ENCODE assay signal across 8 cellular contexts in the genomic region with DNA sequence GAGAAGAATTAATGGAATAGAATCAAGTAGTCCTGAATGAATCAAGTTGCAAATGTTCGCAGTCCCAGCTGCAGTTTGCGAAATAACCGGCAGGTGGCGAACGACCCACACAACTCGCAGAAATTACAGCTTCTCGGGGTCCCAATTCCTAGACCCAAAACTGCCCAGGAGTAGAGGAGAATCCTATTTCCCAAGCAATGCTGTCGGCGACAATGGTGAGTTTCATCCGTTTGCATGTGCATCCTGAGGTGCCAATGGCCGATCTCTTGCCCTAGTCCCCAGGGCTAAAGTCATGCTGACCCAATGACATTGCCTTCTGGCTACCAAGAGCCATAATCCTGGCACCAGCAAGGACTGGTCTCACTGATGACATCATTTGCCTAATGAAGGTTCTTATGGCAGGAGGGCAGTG. TPM values are rescaled to one million over a fixed set of nuclear protein-coding genes. Genes with fewer than 3 reads are reported as not detected.
DNase-seq lines count a peak whose midpoint lies in the region; ATAC-seq and TF ChIP-seq lines count a peak whose summit lies in the region.

No MANE protein-coding gene starts in this region.

- DNase-seq in ACHN, result peak; percentile 46
- peak; percentile 69 for DNase-seq in NCI-H2196 (lab: John Stamatoyannopoulos, UW; ENCODE audit: unreplicated experiment)
- peak; percentile 56 for DNase-seq in activated CD8-positive, alpha-beta memory T cell treated with anti-CD3 and anti-CD28 coated beads, Interleukin-2, amount 10 ng/mL, durations not matched to agents 7 days and 5 days
- peak; percentile 54 for DNase-seq in fibroblast of pulmonary artery (ENCODE audit: low read depth)
- peak; percentile 64 for DNase-seq in progenitor cell of endocrine pancreas (ENCODE audit: low spot score, unreplicated experiment)
- DNase-seq in MV-4-11 (lab: John Stamatoyannopoulos, UW), result no peak
- DNase-seq in SKM-1 (lab: John Stamatoyannopoulos, UW; ENCODE audit: unreplicated experiment), result no peak

- TF ChIP-seq CTCF in GM12873 (IDR thresholded peaks at IDR 0.05; ENCODE audit: insufficient read depth, low read depth, low read length, missing control alignments) (peak; percentile 93), fibroblast of pulmonary artery (IDR thresholded peaks at IDR 0.05; ENCODE audit: low read length, missing control alignments) (peak; percentile 93), progenitor cell of endocrine pancreas (IDR thresholded peaks at IDR 0.05; ENCODE audit: unreplicated experiment) (peak; percentile 93)

- in situ Hi-C loops in ACHN (cut with HindIII; ENCODE audit: low pct_ligation_motif_present, low pct_unique_long_range_greater_than_20kb, low sequenced_read_pairs), result no loop called here

- ATAC-seq in activated CD8-positive, alpha-beta memory T cell treated with anti-CD3 and anti-CD28 coated beads, Interleukin-2, amount 10 ng/mL, durations not matched to agents 7 days and 5 days, result no peak

- no peaks in the 10 kb centered on the region for H3K36me3 Mint-ChIP-seq in activated CD8-positive, alpha-beta memory T cell treated with anti-CD3 and anti-CD28 coated beads, Interleukin-2, amount 10 ng/mL, durations not matched to agents 7 days and 5 days
- H3K36me3 Mint-ChIP-seq in progenitor cell of endocrine pancreas (ENCODE audit: insufficient read depth), result no peaks in the 10 kb centered on the region

- no peak overlapping the region for H3K27ac Mint-ChIP-seq in activated CD8-positive, alpha-beta memory T cell treated with anti-CD3 and anti-CD28 coated beads, Interleukin-2, amount 10 ng/mL, durations not matched to agents 7 days and 5 days
- no peak overlapping the region for H3K27ac Mint-ChIP-seq in progenitor cell of endocrine pancreas

- no peak overlapping the region for H3K4me3 Mint-ChIP-seq in activated CD8-positive, alpha-beta memory T cell treated with anti-CD3 and anti-CD28 coated beads, Interleukin-2, amount 10 ng/mL, durations not matched to agents 7 days and 5 days
- H3K4me3 Mint-ChIP-seq in progenitor cell of endocrine pancreas (ENCODE audit: low read depth), result no peak overlapping the region

- no peaks in the 10 kb centered on the region for H3K9me3 Mint-ChIP-seq in activated CD8-positive, alpha-beta memory T cell treated with anti-CD3 and anti-CD28 coated beads, Interleukin-2, amount 10 ng/mL, durations not matched to agents 7 days and 5 days (ENCODE audit: low read depth)
- H3K9me3 Mint-ChIP-seq in progenitor cell of endocrine pancreas (ENCODE audit: low read depth), result peaks cover 7% of the 10 kb centered on the region

- H3K4me1 Mint-ChIP-seq in activated CD8-positive, alpha-beta memory T cell treated with anti-CD3 and anti-CD28 coated beads, Interleukin-2, amount 10 ng/mL, durations not matched to agents 7 days and 5 days, result peaks cover 8% of the 10 kb centered on the region
- H3K4me1 Mint-ChIP-seq in progenitor cell of endocrine pancreas (ENCODE audit: low read depth), result peaks cover 18% of the 10 kb centered on the region

- H3K4me3 ChIP-seq in fibroblast of pulmonary artery (replicated peaks; ENCODE audit: low read depth, low read length), result no peak overlapping the region

- CTCF ChIA-PET in activated CD8-positive, alpha-beta memory T cell treated with anti-CD3 and anti-CD28 coated beads, Interleukin-2, amount 10 ng/mL, durations not matched to agents 7 days and 5 days (lab: Charles Lee), result interaction anchor here (0.7 to 6.0 kb wide), 12 partner anchors 9 to 599 kb away, joined by 3 to 60 read pairs (median 4); no protein-coding TSS in a partner anchor

- H3K27me3 Mint-ChIP-seq in activated CD8-positive, alpha-beta memory T cell treated with anti-CD3 and anti-CD28 coated beads, Interleukin-2, amount 10 ng/mL, durations not matched to agents 7 days and 5 days, result peaks cover 63% of the 10 kb centered on the region
- peaks cover 97% of the 10 kb centered on the region for H3K27me3 Mint-ChIP-seq in progenitor cell of endocrine pancreas

RNA-seq across cellular contexts. Expression of a gene that starts 8.5 kb away (rescaled TPM):
- not detected for total RNA-seq in activated CD8-positive, alpha-beta memory T cell treated with anti-CD3 and anti-CD28 coated beads, Interleukin-2, amount 10 ng/mL, durations not matched to agents 7 days and 5 days
- 8.3 and 8.4 TPM in 2 replicates for total RNA-seq in progenitor cell of endocrine pancreas

RNA-seq across cellular contexts. Expression of a gene that starts 31.9 kb away (rescaled TPM):
- not detected for total RNA-seq in activated CD8-positive, alpha-beta memory T cell treated with anti-CD3 and anti-CD28 coated beads, Interleukin-2, amount 10 ng/mL, durations not matched to agents 7 days and 5 days
- 15.8 and 17.4 TPM in 2 replicates for total RNA-seq in progenitor cell of endocrine pancreas

Comparison
In these comparisons a context has a peak if more than half of its experiments do, and no peak if none do; other contexts are left out.
1. DNase-seq: peak in ACHN (single experiment), NCI-H2196 (single experiment), activated CD8-positive, alpha-beta memory T cell treated with anti-CD3 and anti-CD28 coated beads, Interleukin-2, amount 10 ng/mL, durations not matched to agents 7 days and 5 days (single experiment), fibroblast of pulmonary artery (single experiment) and progenitor cell of endocrine pancreas (single experiment); none in MV-4-11 (single experiment) and SKM-1 (single experiment).
2. RNA of a gene that starts 31.9 kb away (total RNA-seq): 15.8 to 17.4 TPM in progenitor cell of endocrine pancreas; not detected in activated CD8-positive, alpha-beta memory T cell treated with anti-CD3 and anti-CD28 coated beads, Interleukin-2, amount 10 ng/mL, durations not matched to agents 7 days and 5 days; every median in the first group is over 10 times any median in the second.
3. Peak in every context shown above with its lines, with median percentiles within 50 percentile points of each other: CTCF ChIP-seq.